9 cellular contexts compared by ENCODE assay signal in genomic region chr5:140821375-140822280, GRCh38. TPM values are rescaled to one million over a fixed set of nuclear protein-coding genes. Genes with fewer than 3 reads are reported as not detected.
DNase-seq lines count a peak whose midpoint lies in the region; FAIRE-seq and TF ChIP-seq lines count a peak whose summit lies in the region.
"Had no signal": no experiment of that assay in that cellular context is flagged by ENCODE, and none has a peak within 500 bp of the region (broad histone marks: within the 10 kb centered on the region; RNA-seq: fewer than 3 reads in every experiment).

PCDHA5 (plus strand) TSS chr5:140821613.

- H3K4me3 ChIP-seq in HL-60 (replicated peaks; ENCODE audit: insufficient read depth, low read length) (no peak within 1 kb of the TSS), kidney (ENCODE audit: low read length in 2 of 2) (no peak within 1 kb of the TSS), MG63 (no peak within 1 kb of the TSS)

- H3K36me3 ChIP-seq in kidney (ENCODE audit: control insufficient read depth in 1 of 2, insufficient read depth in 2 of 2, low read length in 2 of 2) (no peaks in the 10 kb centered on the region), MG63 (no peaks in the 10 kb centered on the region)

- no peak for FAIRE-seq in kidney (lab: Jason Lieb, UNC)

- intact Hi-C loops in kidney (cut with DNase I): no loop called here

- H3K9me3 ChIP-seq in kidney (ENCODE audit: control insufficient read depth in 1 of 2, low read length in 2 of 2) (peaks cover 0 to 2% of the 10 kb centered on the region in 2 donors), MG63 (no peaks in the 10 kb centered on the region)
- H3K9me3 ChIP-seq: SK-N-SH had no signal

- TF ChIP-seq CTCF in HL-60 (IDR thresholded peaks at IDR 0.05; ENCODE audit: insufficient read depth, low read length): peak; percentile 22
- TF ChIP-seq CTCF in kidney (IDR thresholded peaks at IDR 0.05; ENCODE audit: borderline replicate concordance, extremely low read depth, insufficient read depth): no peak

- H3K4me1 ChIP-seq in kidney (ENCODE audit: control insufficient read depth in 1 of 2, insufficient read depth in 1 of 2, low read depth in 1 of 2, low read length in 2 of 2): no peaks in the 10 kb centered on the region

- no peak within 1 kb of the TSS for H3K9ac ChIP-seq in kidney (ENCODE audit: low read length in 2 of 2)
- H3K9ac ChIP-seq: SK-N-SH had no signal

- DNase-seq in DMS53 (lab: John Stamatoyannopoulos, UW) (peak; percentile 77), HL-60 (ENCODE audit: low read depth in 1 of 2, low spot score in 1 of 2) (no peak), astrocyte of the hippocampus (ENCODE audit: low read depth, low spot score) (peak; percentile 7), kidney (peak; percentile 66), germinal center (ENCODE audit: low spot score) (no peak), KG1 (lab: John Stamatoyannopoulos, UW) (no peak), MG63 (no peak), NCI-H82 (lab: John Stamatoyannopoulos, UW) (no peak)
- DNase-seq: SK-N-SH had no signal

- H3K27ac ChIP-seq in HL-60 (replicated peaks) (no peak within 1 kb of the TSS), kidney (ENCODE audit: low read depth in 2 of 2, low read length in 2 of 2) (no peak within 1 kb of the TSS)

- H3K27me3 ChIP-seq in HL-60 (ENCODE audit: insufficient read depth, poor library complexity, severe bottlenecking): no peaks in the 10 kb centered on the region
- 0 out of 2 replicates have a peak, but pooled peaks cover 2% of the 10 kb centered on the region for H3K27me3 ChIP-seq in MG63

RNA-seq across cellular contexts. Expression of gene PCDHA5, which starts in this region (rescaled TPM):
- total RNA-seq in kidney: 0.91 TPM
- not detected for polyA plus RNA-seq in kidney (ENCODE audit: insufficient read depth, low read depth, low replicate concordance)
- not detected in 2 replicates for total RNA-seq in MG63 (2014; rRNA removed; shearing (Covaris generic); ENCODE audit: low replicate concordance)

Comparison
In these comparisons a context has a peak if more than half of its experiments do, and no peak if none do; other contexts are left out.
1. Peak in DNase-seq in kidney; RNA of the gene not detected or under 1 TPM.
2. DNase-seq: peak in DMS53 (single experiment) and astrocyte of the hippocampus (single experiment); none in HL-60 (0 of 2), germinal center (single experiment), KG1 (single experiment), MG63 (single experiment) and NCI-H82 (single experiment).